31 cellular contexts compared by ENCODE assay signal in the genomic region with DNA sequence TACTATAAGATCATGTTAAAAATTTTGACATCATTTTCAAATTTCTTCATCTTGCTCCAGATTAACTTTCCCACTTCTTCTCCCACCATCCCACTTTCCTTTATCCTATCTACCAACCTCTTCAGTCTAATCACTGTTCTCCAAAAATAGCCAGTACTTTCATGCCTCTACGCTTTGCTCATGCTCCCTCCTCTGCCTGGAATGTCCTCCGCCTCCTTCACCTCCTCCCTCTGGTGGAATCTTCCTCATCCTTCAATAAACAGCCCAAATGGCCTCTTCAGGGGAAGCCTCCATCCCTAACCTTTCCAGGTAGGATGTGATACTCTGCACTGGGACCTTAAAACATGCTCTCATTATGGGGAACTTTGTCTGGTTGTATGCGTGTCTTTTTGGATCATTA. TPM values are rescaled to one million over a fixed set of nuclear protein-coding genes. Genes with fewer than 3 reads are reported as not detected.
A peak's percentile ranks its signal among the peaks of the same experiment; 100 is the strongest.
DNase-seq lines count a peak whose midpoint lies in the region; ATAC-seq and TF ChIP-seq lines count a peak whose summit lies in the region.
"Had no signal": no experiment of that assay in that cellular context is flagged by ENCODE, and none has a peak within 500 bp of the region (broad histone marks: within the 10 kb centered on the region; RNA-seq: fewer than 3 reads in every experiment).

No MANE protein-coding gene starts in this region.

- no peaks in the 10 kb centered on the region for H3K9me3 Mint-ChIP-seq in GM23338
- H3K9me3 Mint-ChIP-seq in stimulated activated naive B cell treated with anti-CD40 and anti-IgM and Interleukin-4, amounts not matched to agents 10 μg/mL and 1 μg/mL and 100 μg/mL, for 72 hours: no peaks in the 10 kb centered on the region
- H3K9me3 Mint-ChIP-seq: activated CD8-positive, alpha-beta T cell treated with anti-CD3 and anti-CD28 coated beads for 36 hours; activated T-helper 2 cell treated with anti-CD3 and anti-CD28 coated beads, Interferon-gamma antibody, Interleukin-2, Interleukin-4, amounts not matched to agents 10 μg/mL and 5 μg/mL and 100 μg/mL, durations not matched to agents 14 hours and 24 hours and 36 hours had no signal

- no peaks in the 10 kb centered on the region for H3K27me3 Mint-ChIP-seq in GM23338 (ENCODE audit: insufficient read depth, low read depth, poor library complexity)
- peaks cover 24 to 35% of the 10 kb centered on the region in 2 donors for H3K27me3 Mint-ChIP-seq in stimulated activated naive B cell treated with anti-CD40 and anti-IgM and Interleukin-4, amounts not matched to agents 10 μg/mL and 1 μg/mL and 100 μg/mL, for 72 hours

- H3F3A ChIP-seq in GM23338 (replicated peaks; ENCODE audit: low read depth): no peaks in the 10 kb centered on the region

- no peaks in the 10 kb centered on the region for H3K9me2 ChIP-seq in GM23338 (ENCODE audit: insufficient read depth)

- H2AFZ ChIP-seq in GM23338: no peak overlapping the region

- ATAC-seq in GM23338: peak; percentile 39; the same call in 2 of the 3 replicates
- no peak for ATAC-seq in stimulated activated naive B cell treated with anti-CD40 and anti-IgM and Interleukin-4, amounts not matched to agents 10 μg/mL and 1 μg/mL and 100 μg/mL, for 72 hours (replicated peaks)
- ATAC-seq: activated CD8-positive, alpha-beta T cell treated with anti-CD3 and anti-CD28 coated beads for 36 hours; left lobe of liver; sciatic nerve; SK-N-SH treated with all-trans-retinoic acid at 6 μM for 48 hours had no signal

- no peak overlapping the region for H3K9ac ChIP-seq in skeletal muscle tissue (ENCODE audit: low read depth in 1 of 3, low read length in 3 of 3)
- H3K9ac ChIP-seq: KMS-11 had no signal

- no peaks in the 10 kb centered on the region for H3K79me2 ChIP-seq in GM23338 (replicated peaks; ENCODE audit: insufficient read depth)

- peaks cover 10% of the 10 kb centered on the region; the same call in 2 of the 3 replicates for H3K4me1 Mint-ChIP-seq in GM23338
- no peaks in the 10 kb centered on the region for H3K4me1 Mint-ChIP-seq in stimulated activated naive B cell treated with anti-CD40 and anti-IgM and Interleukin-4, amounts not matched to agents 10 μg/mL and 1 μg/mL and 100 μg/mL, for 72 hours

- no peak overlapping the region for H3K27ac Mint-ChIP-seq in GM23338
- no peak overlapping the region for H3K27ac Mint-ChIP-seq in stimulated activated naive B cell treated with anti-CD40 and anti-IgM and Interleukin-4, amounts not matched to agents 10 μg/mL and 1 μg/mL and 100 μg/mL, for 72 hours
- H3K27ac Mint-ChIP-seq: activated CD8-positive, alpha-beta T cell treated with anti-CD3 and anti-CD28 coated beads for 36 hours; activated T-helper 2 cell treated with anti-CD3 and anti-CD28 coated beads, Interferon-gamma antibody, Interleukin-2, Interleukin-4, amounts not matched to agents 10 μg/mL and 5 μg/mL and 100 μg/mL, durations not matched to agents 14 hours and 24 hours and 36 hours had no signal

- TF ChIP-seq CTCF in GM23338 (conservative IDR thresholded peaks at IDR 0.05; ENCODE audit: low read depth in 2 of 2): no peak
- peak; percentile 10 for TF ChIP-seq CTCF in choroid plexus epithelial cell (conservative IDR thresholded peaks at IDR 0.05; ENCODE audit: low read depth, low read length)
- TF ChIP-seq CTCF in right atrium auricular region (IDR thresholded peaks at IDR 0.05): no peak

- no peaks in the 10 kb centered on the region for H4K20me1 ChIP-seq in GM23338 (replicated peaks; ENCODE audit: insufficient read depth)

- H3K9me3 ChIP-seq in right atrium auricular region (no peaks in the 10 kb centered on the region), skeletal muscle tissue (ENCODE audit: control insufficient read depth in 3 of 3, low read length in 3 of 3) (no peaks in the 10 kb centered on the region)
- H3K9me3 ChIP-seq: breast epithelium, tibial nerve had no signal

- no peak overlapping the region for H3K4me2 ChIP-seq in GM23338
- H3K4me2 ChIP-seq: KMS-11 had no signal

- H3K27me3 ChIP-seq in GM23338 (ENCODE audit: insufficient read depth) (no peaks in the 10 kb centered on the region), right atrium auricular region (no peaks in the 10 kb centered on the region), skeletal muscle tissue (ENCODE audit: control insufficient read depth in 3 of 3, insufficient read depth in 3 of 3, low read length in 3 of 3) (no peaks in the 10 kb centered on the region)
- H3K27me3 ChIP-seq: tibial nerve had no signal

- DNase-seq in GM23338 (ENCODE audit: low spot score): peak; percentile 32
- DNase-seq in choroid plexus epithelial cell (ENCODE audit: low read depth): peak; percentile 16
- DNase-seq in right atrium auricular region (ENCODE audit: low spot score): no peak
- DNase-seq in SK-N-DZ (ENCODE audit: low spot score): no peak
- DNase-seq in stimulated activated naive B cell treated with anti-CD40 and anti-IgM and Interleukin-4, amounts not matched to agents 10 μg/mL and 1 μg/mL and 100 μg/mL, for 72 hours: no peak
- no peak for DNase-seq in T1000 (lab: John Stamatoyannopoulos, UW)
- DNase-seq: activated CD4-positive, alpha-beta T cell treated with anti-CD3 and anti-CD28 coated beads for 1 hour; activated CD8-positive, alpha-beta T cell treated with anti-CD3 and anti-CD28 coated beads for 36 hours; activated naive CD4-positive, alpha-beta T cell treated with anti-CD3 and anti-CD28 coated beads, Interleukin-2, amount 50 U/mL, for 16 hours; amygdala; DMS79 treated with DMSO at 0.1 percent for 48 hours; effector CD4-positive, alpha-beta T cell; mesenchymal stem cell; NCI-H1417 treated with DMSO at 0.1 percent for 48 hours; NCI-H2081; NCI-H526; OCI-M1; posterior cingulate gyrus; stimulated activated CD4-positive, alpha-beta T cell treated with anti-CD3 and anti-CD28 coated beads, Interleukin-4, amount 100 ng/mL, for 24 hours; T-helper 2 cell had no signal

- H3K4me1 ChIP-seq in GM23338 (ENCODE audit: insufficient read depth): no peaks in the 10 kb centered on the region
- peaks cover 0 to 9% of the 10 kb centered on the region in 2 donors for H3K4me1 ChIP-seq in right atrium auricular region
- H3K4me1 ChIP-seq in skeletal muscle tissue (ENCODE audit: control insufficient read depth in 3 of 3, insufficient read depth in 3 of 3, low read length in 3 of 3): peaks cover 7 to 12% (median 10%) of the 10 kb centered on the region in 3 donors
- H3K4me1 ChIP-seq: breast epithelium, tibial nerve had no signal

- H3K4me3 Mint-ChIP-seq in GM23338: no peak overlapping the region
- H3K4me3 Mint-ChIP-seq in stimulated activated naive B cell treated with anti-CD40 and anti-IgM and Interleukin-4, amounts not matched to agents 10 μg/mL and 1 μg/mL and 100 μg/mL, for 72 hours: no peak overlapping the region
- H3K4me3 Mint-ChIP-seq: activated CD8-positive, alpha-beta T cell treated with anti-CD3 and anti-CD28 coated beads for 36 hours had no signal

- no peaks in the 10 kb centered on the region for H3K36me3 Mint-ChIP-seq in GM23338 (ENCODE audit: low read depth)
- H3K36me3 Mint-ChIP-seq in stimulated activated naive B cell treated with anti-CD40 and anti-IgM and Interleukin-4, amounts not matched to agents 10 μg/mL and 1 μg/mL and 100 μg/mL, for 72 hours: no peaks in the 10 kb centered on the region

- no peak overlapping the region for H3K27ac ChIP-seq in GM23338 (ENCODE audit: low read depth)
- peak overlapping the region; percentile 66 to 87 for H3K27ac ChIP-seq in right atrium auricular region
- peak overlapping the region; percentile 16 for H3K27ac ChIP-seq in skeletal muscle tissue (ENCODE audit: low read depth, low read length)
- H3K27ac ChIP-seq: breast epithelium, C4-2B, KMS-11, tibial nerve had no signal

- H3K36me3 ChIP-seq in GM23338 (ENCODE audit: insufficient read depth) (no peaks in the 10 kb centered on the region), right atrium auricular region (no peaks in the 10 kb centered on the region), skeletal muscle tissue (ENCODE audit: control insufficient read depth in 3 of 3, insufficient read depth in 3 of 3, low read length in 3 of 3) (no peaks in the 10 kb centered on the region)
- H3K36me3 ChIP-seq: breast epithelium, tibial nerve had no signal

- H3K4me3 ChIP-seq in GM23338: no peak overlapping the region
- H3K4me3 ChIP-seq in choroid plexus epithelial cell (ENCODE audit: low read depth, low read length): no peak overlapping the region
- peak overlapping the region; percentile 18 to 23 for H3K4me3 ChIP-seq in right atrium auricular region
- no peak overlapping the region for H3K4me3 ChIP-seq in skeletal muscle tissue (ENCODE audit: low read length in 3 of 3)
- H3K4me3 ChIP-seq: breast epithelium, tibial nerve had no signal

RNA-seq across cellular contexts. Expression of gene CSRP3, which starts 7.8 kb away (rescaled TPM):
- not detected in 2 replicates for total RNA-seq in GM23338 (2014; rRNA removed; shearing (Covaris generic))
- 0.38 TPM in 1 of 2 replicates, not detected in the other for polyA plus RNA-seq in GM23338 (2016; fragmentation: Nextera tagmentation; extraction: Ambion mirVana)
- total RNA-seq in right atrium auricular region: 1,000 to 10,000 TPM; 1,021 to 1,621 TPM
- 360 TPM for total RNA-seq in skeletal muscle tissue
- polyA plus RNA-seq in SK-N-DZ (2014; cell fraction: cytosol; rRNA removed): not detected in 2 replicates
- polyA plus RNA-seq in SK-N-DZ (2014; cell fraction: nucleus; rRNA removed): not detected in 2 replicates
- total RNA-seq: activated CD8-positive, alpha-beta T cell treated with anti-CD3 and anti-CD28 coated beads for 36 hours; activated T-helper 2 cell treated with anti-CD3 and anti-CD28 coated beads, Interferon-gamma antibody, Interleukin-2, Interleukin-4, amounts not matched to agents 10 μg/mL and 5 μg/mL and 100 μg/mL, durations not matched to agents 14 hours and 24 hours and 36 hours; breast epithelium; glomerular endothelial cell; left lobe of liver; sciatic nerve; tibial nerve had no signal
- polyA plus RNA-seq: AG04450 had no signal

RNA-seq across cellular contexts. Expression of gene E2F8, which starts 31.1 kb away (rescaled TPM):
- 6.3 and 10.6 TPM in 2 replicates for total RNA-seq in GM23338 (2014; rRNA removed; shearing (Covaris generic))
- polyA plus RNA-seq in GM23338 (2016; fragmentation: Nextera tagmentation; extraction: Ambion mirVana): 8.3 and 8.6 TPM in 2 replicates
- 1 to 10 TPM; 1.7 to 2.2 TPM for total RNA-seq in right atrium auricular region
- total RNA-seq in skeletal muscle tissue: 4.2 TPM
- 5.4 TPM in 2 replicates for polyA plus RNA-seq in SK-N-DZ (2014; cell fraction: cytosol; rRNA removed)
- polyA plus RNA-seq in SK-N-DZ (2014; cell fraction: nucleus; rRNA removed): 7.5 and 15.7 TPM in 2 replicates
- total RNA-seq: tibial nerve had no signal

Comparison
In these comparisons a context has a peak if more than half of its experiments do, and no peak if none do; other contexts are left out.
1. DNase-seq: peak in GM23338 (single experiment) and choroid plexus epithelial cell (single experiment); none in right atrium auricular region (single experiment), SK-N-DZ (single experiment), stimulated activated naive B cell treated with anti-CD40 and anti-IgM and Interleukin-4, amounts not matched to agents 10 μg/mL and 1 μg/mL and 100 μg/mL, for 72 hours (single experiment) and T1000 (single experiment).
2. H3K4me3 ChIP-seq: peak in right atrium auricular region (2 of 2); none in GM23338 (single experiment), choroid plexus epithelial cell (single experiment) and skeletal muscle tissue (0 of 3).
3. RNA of gene CSRP3, which starts 7.8 kb away (total RNA-seq): 1,021 to 1,621 TPM in right atrium auricular region and 360 TPM in skeletal muscle tissue (single experiment); not detected in GM23338; every median in the first group is over 100 times any median in the second.